In the genomic region with DNA sequence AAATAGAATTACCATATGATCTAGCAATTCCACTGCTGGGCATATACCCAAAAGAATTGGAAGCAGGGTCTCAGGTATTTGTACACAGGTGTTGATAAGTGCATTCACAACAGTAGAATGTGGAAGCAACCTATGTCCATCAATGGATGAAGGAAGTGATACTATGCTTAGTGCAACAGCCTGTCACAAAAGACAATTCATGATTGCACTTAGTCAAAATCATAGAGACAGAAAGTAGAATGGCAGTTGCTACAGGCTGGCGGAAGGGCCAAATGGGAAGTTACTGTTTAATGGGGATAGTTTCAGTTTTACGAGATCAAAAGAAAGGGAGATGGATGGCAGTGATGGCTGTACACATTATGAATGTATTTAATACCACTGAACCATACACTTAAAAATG, we compare ENCODE assay signal across 14 cellular contexts. TPM values are rescaled to one million over a fixed set of nuclear protein-coding genes. Genes with fewer than 3 reads are reported as not detected.
DNase-seq lines count a peak whose midpoint lies in the region; ATAC-seq and TF ChIP-seq lines count a peak whose summit lies in the region.
"Had no signal": no experiment of that assay in that cellular context is flagged by ENCODE, and none has a peak within 500 bp of the region (broad histone marks: within the 10 kb centered on the region; RNA-seq: fewer than 3 reads in every experiment).

No MANE protein-coding gene starts in this region.

- no peak overlapping the region for H2AFZ ChIP-seq in OCI-LY7 (ENCODE audit: low read length)

- peaks cover 3% of the 10 kb centered on the region; the same call in 1 of the 2 replicates for H3K79me2 ChIP-seq in OCI-LY7 (ENCODE audit: insufficient read depth, low read depth, low read length)

- H4K20me1 ChIP-seq in OCI-LY7 (ENCODE audit: insufficient read depth, low read length), result no peaks in the 10 kb centered on the region

- CTCF ChIA-PET in OCI-LY7 (lab: Charles Lee; ENCODE audit: unreplicated experiment) (no interaction called here), Caco-2 (lab: Charles Lee) (no interaction called here)

- POLR2A ChIA-PET in OCI-LY7 (lab: Charles Lee), result interaction anchor here (0.6 to 0.8 kb wide), 3 partner anchors 18 to 46 kb away, joined by 3 read pairs; no protein-coding TSS in a partner anchor
- POLR2A ChIA-PET in naive thymus-derived CD8-positive, alpha-beta T cell (lab: Charles Lee), result interaction anchor here (1.0 to 1.2 kb wide), 2 partner anchors 11 to 13 kb away, joined by 3 to 4 read pairs; no protein-coding TSS in a partner anchor
- POLR2A ChIA-PET in Caco-2 (lab: Charles Lee), result no interaction called here

- in situ Hi-C loops in GM13976 (cut with MboI; ENCODE audit: low sequenced_read_pairs, unreplicated experiment) (no loop called here), brain microvascular endothelial cell (cut with HindIII; ENCODE audit: low pct_ligation_motif_present, low sequenced_read_pairs) (no loop called here)

- peaks cover 5 to 85% (median 5%) of the 10 kb centered on the region in 3 donors for H3K36me3 Mint-ChIP-seq in naive thymus-derived CD8-positive, alpha-beta T cell
- H3K36me3 Mint-ChIP-seq in Caco-2 (ENCODE audit: insufficient read depth, unreplicated experiment), result peaks cover 54% of the 10 kb centered on the region

- peak overlapping the region in 1 of 10 donors; percentile 13 for H3K4me3 Mint-ChIP-seq in naive thymus-derived CD8-positive, alpha-beta T cell
- no peak overlapping the region for H3K4me3 Mint-ChIP-seq in Caco-2 (ENCODE audit: unreplicated experiment)

- ATAC-seq in HG02610 (IDR thresholded peaks at IDR 0.05; ENCODE audit: unreplicated experiment) (peak; percentile 68), HG02852 (IDR thresholded peaks at IDR 0.05; ENCODE audit: unreplicated experiment) (no peak)
- ATAC-seq in naive thymus-derived CD8-positive, alpha-beta T cell, result no peak
- ATAC-seq: left colon had no signal

- H3K4me2 ChIP-seq in OCI-LY7 (ENCODE audit: low read length), result peak overlapping the region; percentile 93

- H3K9me3 Mint-ChIP-seq in naive thymus-derived CD8-positive, alpha-beta T cell, result no peaks in the 10 kb centered on the region
- H3K9me3 Mint-ChIP-seq in Caco-2 (ENCODE audit: unreplicated experiment), result no peaks in the 10 kb centered on the region

- H3K27me3 ChIP-seq in tibial artery (no peaks in the 10 kb centered on the region), brain microvascular endothelial cell (replicated peaks) (no peaks in the 10 kb centered on the region), Caco-2 (replicated peaks; ENCODE audit: control insufficient read depth, insufficient read depth, low read length) (no peaks in the 10 kb centered on the region)
- H3K27me3 ChIP-seq: transverse colon had no signal

- peak overlapping the region in 8 of 10 donors; percentile 2 to 90 (median 54) for H3K27ac Mint-ChIP-seq in naive thymus-derived CD8-positive, alpha-beta T cell
- no peak overlapping the region for H3K27ac Mint-ChIP-seq in Caco-2 (ENCODE audit: unreplicated experiment)

- peaks cover 74% of the 10 kb centered on the region for H3K4me1 ChIP-seq in OCI-LY7 (ENCODE audit: insufficient read depth, low read length, poor library complexity, severe bottlenecking)
- peaks cover 0 to 3% (median 0%) of the 10 kb centered on the region in 4 donors for H3K4me1 ChIP-seq in tibial artery
- no peaks in the 10 kb centered on the region for H3K4me1 ChIP-seq in Caco-2

- no peaks in the 10 kb centered on the region for H3K9me2 ChIP-seq in OCI-LY7 (ENCODE audit: insufficient read depth, low read length)

- peak overlapping the region; percentile 98 for H3K27ac ChIP-seq in OCI-LY7 (ENCODE audit: low read depth, low read length, poor library complexity, severe bottlenecking)
- no peak overlapping the region for H3K27ac ChIP-seq in tibial artery
- no peak overlapping the region for H3K27ac ChIP-seq in brain microvascular endothelial cell
- H3K27ac ChIP-seq: SK-N-MC, transverse colon had no signal

- DNase-seq in GM13976 (ENCODE audit: low spot score), result peak; percentile 75
- DNase-seq in OCI-LY7 (ENCODE audit: low spot score), result peak; percentile 90
- DNase-seq in naive thymus-derived CD8-positive, alpha-beta T cell, result no peak
- DNase-seq in tibial artery, result no peak
- no peak for DNase-seq in brain microvascular endothelial cell
- no peak for DNase-seq in Caco-2
- DNase-seq: DMS153, left colon, NCI-H226, occipital lobe, transverse colon had no signal

- peaks cover 77% of the 10 kb centered on the region for H3K36me3 ChIP-seq in OCI-LY7 (ENCODE audit: insufficient read depth, low read length)
- peaks cover 44 to 80% (median 65%) of the 10 kb centered on the region in 3 donors for H3K36me3 ChIP-seq in tibial artery
- H3K36me3 ChIP-seq in brain microvascular endothelial cell (replicated peaks), result peaks cover 73% of the 10 kb centered on the region
- H3K36me3 ChIP-seq in Caco-2 (ENCODE audit: control insufficient read depth, insufficient read depth, low read length), result no peaks in the 10 kb centered on the region; the same call in 1 of the 2 replicates

- H3K9me3 ChIP-seq in OCI-LY7 (ENCODE audit: low read length) (no peaks in the 10 kb centered on the region), tibial artery (no peaks in the 10 kb centered on the region), Caco-2 (no peaks in the 10 kb centered on the region)
- H3K9me3 ChIP-seq: transverse colon had no signal

- no peaks in the 10 kb centered on the region for H3K27me3 Mint-ChIP-seq in naive thymus-derived CD8-positive, alpha-beta T cell
- no peaks in the 10 kb centered on the region for H3K27me3 Mint-ChIP-seq in Caco-2 (ENCODE audit: insufficient read depth, unreplicated experiment)

- TF ChIP-seq CTCF in GM13976 (IDR thresholded peaks at IDR 0.05; ENCODE audit: borderline replicate concordance, control extremely low read depth, extremely low read depth, insufficient read depth, missing control alignments) (no peak), OCI-LY7 (conservative IDR thresholded peaks at IDR 0.05; ENCODE audit: low read length) (no peak), tibial artery (IDR thresholded peaks at IDR 0.05) (no peak), brain microvascular endothelial cell (IDR thresholded peaks at IDR 0.05; ENCODE audit: low read depth, low read length, missing control alignments) (no peak), Caco-2 (IDR thresholded peaks at IDR 0.05; ENCODE audit: insufficient read depth in 1 of 2, low read depth in 1 of 2, low read length in 1 of 2, severe bottlenecking in 1 of 2, unreplicated experiment in 1 of 2) (no peak)

- BruUV-seq in OCI-LY7 (replicated peaks; lab: Mats Ljungman, UMichigan) (no TSS peak), Caco-2 (replicated peaks; lab: Mats Ljungman, UMichigan) (no TSS peak)

- H3K4me3 ChIP-seq in OCI-LY7 (ENCODE audit: low read depth, low read length, poor library complexity, severe bottlenecking), result peak overlapping the region; percentile 14
- H3K4me3 ChIP-seq in tibial artery, result no peak overlapping the region
- H3K4me3 ChIP-seq in brain microvascular endothelial cell (ENCODE audit: low read depth, low read length), result no peak overlapping the region
- no peak overlapping the region for H3K4me3 ChIP-seq in Caco-2 (ENCODE audit: low read depth, low read length)
- H3K4me3 ChIP-seq: SK-N-MC, transverse colon had no signal

- H3K4me1 Mint-ChIP-seq in naive thymus-derived CD8-positive, alpha-beta T cell, result peaks cover 30 to 52% (median 39%) of the 10 kb centered on the region in 4 donors
- H3K4me1 Mint-ChIP-seq in Caco-2 (ENCODE audit: low read depth, unreplicated experiment), result no peaks in the 10 kb centered on the region

- intact Hi-C loops in OCI-LY7 (cut with micrococcal nuclease; ENCODE audit: unreplicated experiment) (loop anchor here (1.0 kb wide), 1 partner anchor 12 kb away; no protein-coding TSS in a partner anchor), tibial artery (cut with DNase I; ENCODE audit: low total_unique reads) (no loop called here), Caco-2 (cut with micrococcal nuclease; ENCODE audit: unreplicated experiment) (no loop called here)

RNA-seq across cellular contexts. Expression of gene SGSM3, which starts 42.0 kb away (rescaled TPM):
- 168 and 197 TPM in 2 replicates for total RNA-seq in OCI-LY7 (2014; rRNA removed; shearing (Covaris generic))
- total RNA-seq in OCI-LY7 (2022), result 130 and 144 TPM in 2 replicates
- total RNA-seq in naive thymus-derived CD8-positive, alpha-beta T cell, result 100 to 1,000 TPM; 117 to 118 TPM
- 10 to 100 TPM; 53.3 to 63.3 (median 62.0) TPM for polyA plus RNA-seq in naive thymus-derived CD8-positive, alpha-beta T cell
- 51.4 and 56.5 TPM in 2 replicates for total RNA-seq in Caco-2 (2022)

Comparison
In these comparisons a context has a peak if more than half of its experiments do, and no peak if none do; other contexts are left out.
1. DNase-seq: peak in GM13976 (single experiment) and OCI-LY7 (single experiment); none in naive thymus-derived CD8-positive, alpha-beta T cell (0 of 10), tibial artery (0 of 2), brain microvascular endothelial cell (single experiment) and Caco-2 (0 of 2).